ENCODE assay signal across 9 cellular contexts in genomic region chr1:89670168-89670567, GRCh38. TPM values are rescaled to one million over a fixed set of nuclear protein-coding genes. Genes with fewer than 3 reads are reported as not detected.
DNase-seq lines count a peak whose midpoint lies in the region; ATAC-seq and TF ChIP-seq lines count a peak whose summit lies in the region.
"Had no signal": no experiment of that assay in that cellular context is flagged by ENCODE, and none has a peak within 500 bp of the region (broad histone marks: within the 10 kb centered on the region; RNA-seq: fewer than 3 reads in every experiment).

No MANE protein-coding gene starts in this region.

- H3K4me1 ChIP-seq in Karpas-422 (ENCODE audit: low read length): peaks cover 43% of the 10 kb centered on the region
- H3K4me1 ChIP-seq in breast epithelium: no peaks in the 10 kb centered on the region

- H3K79me2 ChIP-seq in Karpas-422 (ENCODE audit: low read length): no peaks in the 10 kb centered on the region

- H3K9me3 ChIP-seq in Karpas-422 (ENCODE audit: low read length): no peaks in the 10 kb centered on the region
- H3K9me3 ChIP-seq in breast epithelium: no peaks in the 10 kb centered on the region

- DNase-seq in GM13977 (ENCODE audit: low spot score) (peak; percentile 63), Karpas-422 (peak; percentile 96), fibroblast of pulmonary artery (ENCODE audit: low read depth) (peak; percentile 80), breast epithelium (ENCODE audit: low spot score in 2 of 2) (no peak), HPDE6-E6E7 (ENCODE audit: extremely low spot score) (no peak), T1000 (lab: John Stamatoyannopoulos, UW) (no peak)
- no peak for DNase-seq in activated CD4-positive, alpha-beta T cell treated with anti-CD3 and anti-CD28 coated beads, Interleukin-2, amount 50 U/mL, for 48 hours

- H3K4me3 ChIP-seq in Karpas-422 (ENCODE audit: low read length): peak overlapping the region; percentile 44
- peak overlapping the region; percentile 15 for H3K4me3 ChIP-seq in fibroblast of pulmonary artery (replicated peaks; ENCODE audit: low read depth, low read length)
- H3K4me3 ChIP-seq in breast epithelium: no peak overlapping the region

- H3K27ac ChIP-seq in Karpas-422 (ENCODE audit: low read length) (peak overlapping the region; percentile 85), breast epithelium (no peak overlapping the region)

- TF ChIP-seq CTCF in GM13977 (IDR thresholded peaks at IDR 0.05; ENCODE audit: extremely low read depth, insufficient read depth, missing control alignments) (no peak), fibroblast of pulmonary artery (IDR thresholded peaks at IDR 0.05; ENCODE audit: low read length, missing control alignments) (no peak), breast epithelium (IDR thresholded peaks at IDR 0.05) (no peak)

- no peaks in the 10 kb centered on the region for H3K9me2 ChIP-seq in Karpas-422 (replicated peaks; ENCODE audit: insufficient read depth, low read length)

- TF ChIP-seq POLR2A in breast epithelium (IDR thresholded peaks at IDR 0.05): no peak

- H3K9ac ChIP-seq in Karpas-422 (ENCODE audit: low read length): peak overlapping the region; percentile 42

- no peak overlapping the region for H2AFZ ChIP-seq in Karpas-422 (ENCODE audit: low read length)

- in situ Hi-C loops in GM13977 (cut with MboI; ENCODE audit: low pct_unique_long_range_greater_than_20kb, low sequenced_read_pairs, unreplicated experiment): no loop called here

- intact Hi-C loops in breast epithelium (cut with DNase I; ENCODE audit: low total_unique reads): no loop called here

- H3K27me3 ChIP-seq in Karpas-422 (ENCODE audit: low read length): no peaks in the 10 kb centered on the region
- no peaks in the 10 kb centered on the region for H3K27me3 ChIP-seq in breast epithelium

- no peaks in the 10 kb centered on the region for H4K20me1 ChIP-seq in Karpas-422 (ENCODE audit: insufficient read depth, low read depth, low read length)

- peak; percentile 99 for ATAC-seq in GM21528 (IDR thresholded peaks at IDR 0.05; ENCODE audit: low FRiP score, unreplicated experiment)
- ATAC-seq: HCT116 had no signal

- H3K4me2 ChIP-seq in Karpas-422 (ENCODE audit: low read depth, low read length, poor library complexity, severe bottlenecking): peak overlapping the region; percentile 69

- H3K36me3 ChIP-seq in Karpas-422 (ENCODE audit: insufficient read depth, low read length) (no peaks in the 10 kb centered on the region), breast epithelium (no peaks in the 10 kb centered on the region)

RNA-seq across cellular contexts. Expression of gene LRRC8C, which starts 37.2 kb away (rescaled TPM):
- 2.4 and 8.3 TPM in 2 replicates for total RNA-seq in Karpas-422 (2014; rRNA removed; shearing (Covaris generic); ENCODE audit: low replicate concordance)
- total RNA-seq in breast epithelium: 10 to 100 TPM; 10.8 to 14.6 (median 12.9) TPM

Comparison
In these comparisons a context has a peak if more than half of its experiments do, and no peak if none do; other contexts are left out.
1. DNase-seq: peak in GM13977 (single experiment), Karpas-422 (single experiment) and fibroblast of pulmonary artery (single experiment); none in breast epithelium (0 of 2), HPDE6-E6E7 (single experiment), T1000 (single experiment) and activated CD4-positive, alpha-beta T cell treated with anti-CD3 and anti-CD28 coated beads, Interleukin-2, amount 50 U/mL, for 48 hours (0 of 2).
2. H3K4me3 ChIP-seq: peak in Karpas-422 (single experiment) and fibroblast of pulmonary artery (single experiment); none in breast epithelium (0 of 3).